ENCODE assay signal across 18 cellular contexts in genomic region chr9:126148523-126148870, GRCh38.
DNase-seq lines count a peak whose midpoint lies in the region; ATAC-seq and TF ChIP-seq lines count a peak whose summit lies in the region.
"Had no signal": no experiment of that assay in that cellular context is flagged by ENCODE, and none has a peak within 500 bp of the region (broad histone marks: within the 10 kb centered on the region; RNA-seq: fewer than 3 reads in every experiment).

No MANE protein-coding gene starts in this region.

- H3K4me1 ChIP-seq in heart left ventricle, result peaks cover 0 to 19% (median 0%) of the 10 kb centered on the region in 12 donors
- H3K4me1 ChIP-seq in endodermal cell (ENCODE audit: control insufficient read depth, insufficient read depth, low read length), result no peaks in the 10 kb centered on the region
- peaks cover 13% of the 10 kb centered on the region for H3K4me1 ChIP-seq in neural progenitor cell

- no peaks in the 10 kb centered on the region for H4K20me1 ChIP-seq in neural progenitor cell (ENCODE audit: low read depth)

- H3K79me2 ChIP-seq in neural progenitor cell (ENCODE audit: low read depth), result no peaks in the 10 kb centered on the region

- no peak for TF ChIP-seq POLR2A in heart left ventricle (IDR thresholded peaks at IDR 0.05)

- H3K27me3 ChIP-seq in heart left ventricle, result peaks cover 0 to 11% (median 0%) of the 10 kb centered on the region in 9 donors
- H3K27me3 ChIP-seq in endodermal cell (ENCODE audit: control insufficient read depth, insufficient read depth, low read length, poor library complexity, severe bottlenecking), result no peaks in the 10 kb centered on the region
- peaks cover 17% of the 10 kb centered on the region for H3K27me3 ChIP-seq in neural progenitor cell
- H3K27me3 ChIP-seq in MG63, result no peaks in the 10 kb centered on the region

- H3K9ac ChIP-seq in endodermal cell (ENCODE audit: extremely low read depth, low read length, poor library complexity, severe bottlenecking), result no peak overlapping the region
- H3K9ac ChIP-seq in neural progenitor cell, result no peak overlapping the region
- H3K9ac ChIP-seq: KMS-11 had no signal

- H3K27ac ChIP-seq in heart left ventricle (no peak overlapping the region), endodermal cell (ENCODE audit: low read depth, low read length) (no peak overlapping the region), neural progenitor cell (no peak overlapping the region)
- H3K27ac ChIP-seq: A549, KMS-11 had no signal

- H3K27ac Mint-ChIP-seq in endodermal cell, result no peak overlapping the region
- H3K27ac Mint-ChIP-seq in neural progenitor cell, result no peak overlapping the region

- H3K4me3 Mint-ChIP-seq in endodermal cell (no peak overlapping the region), neural progenitor cell (peak overlapping the region; percentile 28)
- H3K4me3 Mint-ChIP-seq: CD4-positive, alpha-beta memory T cell had no signal

- DNase-seq in cardiac septum (ENCODE audit: low spot score), result peak; percentile 44
- DNase-seq in heart left ventricle, result no peak
- peak; percentile 30 for DNase-seq in endodermal cell
- DNase-seq in neural progenitor cell (ENCODE audit: low spot score), result no peak
- peak; percentile 28 for DNase-seq in ureter (ENCODE audit: low spot score)
- DNase-seq in amygdala (lab: John Stamatoyannopoulos, UW), result no peak
- no peak for DNase-seq in MG63
- DNase-seq in GOT3 (lab: John Stamatoyannopoulos, UW), result no peak
- DNase-seq: CD4-positive, alpha-beta memory T cell; DMS79 treated with DMSO at 0.1 percent for 48 hours; NCI-H1105; NCI-H187 treated with DMSO at 0.1 percent for 48 hours; NCI-H2171; NCI-H446 treated with DMSO at 0.1 percent for 48 hours; NCI-H774 had no signal

- H3K4me2 ChIP-seq in neural progenitor cell, result no peak overlapping the region
- H3K4me2 ChIP-seq: A549, KMS-11 had no signal

- ATAC-seq in heart left ventricle, result no peak
- ATAC-seq: A549, Right ventricle myocardium inferior had no signal

- no peaks in the 10 kb centered on the region for H3F3A ChIP-seq in neural progenitor cell (ENCODE audit: low read depth)

- H3K4me1 Mint-ChIP-seq in endodermal cell (peaks cover 14% of the 10 kb centered on the region), neural progenitor cell (peaks cover 21% of the 10 kb centered on the region)

- 86 to 93% (median 90%) methylated on average over 10 of the region's 10 CpGs for WGBS in heart left ventricle, 4 donors
- WGBS in endodermal cell (ENCODE audit: insufficient coverage in 1 of 2, insufficient read length in 1 of 2), 2 experiments, result 82 to 91% methylated on average over 2 to 10 of the region's 10 CpGs

- intact Hi-C loops in cardiac septum (cut with DNase I) (no loop called here), heart left ventricle (cut with DNase I) (no loop called here)

- TF ChIP-seq CTCF in heart left ventricle (IDR thresholded peaks at IDR 0.05) (no peak), endodermal cell (conservative IDR thresholded peaks at IDR 0.05) (no peak), neural progenitor cell (IDR thresholded peaks at IDR 0.05) (no peak)

- H3K36me3 Mint-ChIP-seq in endodermal cell (ENCODE audit: low read depth) (no peaks in the 10 kb centered on the region), neural progenitor cell (no peaks in the 10 kb centered on the region)
- H3K36me3 Mint-ChIP-seq: CD4-positive, alpha-beta memory T cell had no signal

- H3K27me3 Mint-ChIP-seq in endodermal cell (ENCODE audit: insufficient read depth) (peaks cover 47% of the 10 kb centered on the region), neural progenitor cell (ENCODE audit: insufficient read depth, low read depth) (peaks cover 12% of the 10 kb centered on the region)

- H3K9me3 Mint-ChIP-seq in endodermal cell, result no peaks in the 10 kb centered on the region
- H3K9me3 Mint-ChIP-seq in neural progenitor cell, result peaks cover 2% of the 10 kb centered on the region

- H3K4me3 ChIP-seq in heart left ventricle, result no peak overlapping the region
- H3K4me3 ChIP-seq in endodermal cell (ENCODE audit: low read length), result no peak overlapping the region
- no peak overlapping the region for H3K4me3 ChIP-seq in neural progenitor cell
- H3K4me3 ChIP-seq in MG63, result no peak overlapping the region
- H3K4me3 ChIP-seq: A549 had no signal

- no peaks in the 10 kb centered on the region for H3K36me3 ChIP-seq in heart left ventricle
- H3K36me3 ChIP-seq in endodermal cell (ENCODE audit: control insufficient read depth, insufficient read depth, low read length), result no peaks in the 10 kb centered on the region
- no peaks in the 10 kb centered on the region for H3K36me3 ChIP-seq in neural progenitor cell
- no peaks in the 10 kb centered on the region for H3K36me3 ChIP-seq in MG63

- H3K9me3 ChIP-seq in heart left ventricle (no peaks in the 10 kb centered on the region), endodermal cell (ENCODE audit: control insufficient read depth, low read length) (no peaks in the 10 kb centered on the region), neural progenitor cell (ENCODE audit: low read depth) (no peaks in the 10 kb centered on the region), MG63 (no peaks in the 10 kb centered on the region)
- H3K9me3 ChIP-seq: A549 had no signal

- H2AFZ ChIP-seq in neural progenitor cell (replicated peaks), result no peak overlapping the region

Comparison
In these comparisons a context has a peak if more than half of its experiments do, and no peak if none do; other contexts are left out.
1. DNase-seq: peak in cardiac septum (single experiment), endodermal cell (single experiment) and ureter (single experiment); none in heart left ventricle (0 of 5), neural progenitor cell (single experiment), amygdala (0 of 56), MG63 (single experiment) and GOT3 (single experiment).